In the genomic region with DNA sequence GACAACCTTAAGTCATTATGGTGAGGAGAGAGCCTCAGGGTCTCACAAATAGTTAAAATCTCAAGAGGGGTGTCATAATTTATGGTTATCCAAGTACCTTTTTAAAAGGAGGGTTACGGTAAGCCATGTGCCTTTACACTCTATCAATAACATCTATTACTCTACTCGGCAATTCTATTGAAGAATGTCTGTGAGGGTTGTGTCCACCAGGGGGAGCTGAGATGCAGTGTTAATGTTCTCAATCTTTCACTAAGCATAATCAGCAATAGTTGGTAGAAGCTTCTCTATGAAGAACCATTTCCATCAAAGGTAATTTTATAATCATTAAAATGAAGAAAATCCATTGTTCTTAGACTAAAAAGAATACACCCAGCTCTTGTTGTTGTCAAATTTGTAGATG, we compare ENCODE assay signal across 8 cellular contexts.
A peak's percentile ranks its signal among the peaks of the same experiment; 100 is the strongest.
DNase-seq lines count a peak whose midpoint lies in the region; ATAC-seq and TF ChIP-seq lines count a peak whose summit lies in the region.

No MANE protein-coding gene starts in this region.

- no peak overlapping the region for H3K4me3 ChIP-seq in OCI-LY3 (ENCODE audit: low read length)
- H3K4me3 ChIP-seq in adrenal gland: no peak overlapping the region
- H3K4me3 ChIP-seq in liver (ENCODE audit: low read depth in 1 of 3, low read length in 3 of 3): no peak overlapping the region
- no peak overlapping the region for H3K4me3 ChIP-seq in upper lobe of right lung

- peak overlapping the region; percentile 17; the same call in 1 of the 2 replicates for H3K4me2 ChIP-seq in OCI-LY3 (ENCODE audit: low read length)

- no peak overlapping the region for H3K9ac ChIP-seq in OCI-LY3 (ENCODE audit: low read length)
- H3K9ac ChIP-seq in liver (ENCODE audit: low read depth in 1 of 2, low read length in 2 of 2): no peak overlapping the region

- no peak overlapping the region for H3K27ac ChIP-seq in C4-2B
- no peak overlapping the region for H3K27ac ChIP-seq in OCI-LY3 (ENCODE audit: low read length)
- H3K27ac ChIP-seq in adrenal gland: no peak overlapping the region
- H3K27ac ChIP-seq in liver (ENCODE audit: low read depth in 1 of 2, low read length in 2 of 2): no peak overlapping the region
- no peak overlapping the region for H3K27ac ChIP-seq in upper lobe of right lung

- no peaks in the 10 kb centered on the region for H3K79me2 ChIP-seq in OCI-LY3 (ENCODE audit: low read length)

- TF ChIP-seq CTCF in C4-2B (conservative IDR thresholded peaks at IDR 0.05): peak; percentile 60
- TF ChIP-seq CTCF in OCI-LY3 (IDR thresholded peaks at IDR 0.05; ENCODE audit: low read depth, low read length): peak; percentile 84
- TF ChIP-seq CTCF in adrenal gland (IDR thresholded peaks at IDR 0.05): peak; percentile 42 to 67 (median 56)
- peak; percentile 74 for TF ChIP-seq CTCF in liver (IDR thresholded peaks at IDR 0.05; ENCODE audit: low read depth, low read length, missing input control)
- TF ChIP-seq CTCF in upper lobe of right lung (IDR thresholded peaks at IDR 0.05): peak; percentile 61

- no peaks in the 10 kb centered on the region for H4K20me1 ChIP-seq in OCI-LY3 (ENCODE audit: insufficient read depth, low read length)

- intact Hi-C loops in adrenal gland (cut with DNase I) (loop anchor here in 1 of 2 donors (10.0 kb wide), 1 partner anchor 237 kb away; no protein-coding TSS in a partner anchor), upper lobe of right lung (cut with DNase I) (no loop called here)

- H2AFZ ChIP-seq in OCI-LY3 (ENCODE audit: low read depth, low read length): no peak overlapping the region

- TF ChIP-seq RAD21 in liver (IDR thresholded peaks at IDR 0.05): peak; percentile 77 to 86

- TF ChIP-seq POLR2A in adrenal gland (IDR thresholded peaks at IDR 0.05): no peak

- H3K4me1 ChIP-seq in OCI-LY3 (ENCODE audit: low read length) (peaks cover 7% of the 10 kb centered on the region), adrenal gland (replicated peaks in 1 of 2) (no peaks in the 10 kb centered on the region), liver (ENCODE audit: control insufficient read depth in 4 of 4, insufficient read depth in 4 of 4, low read length in 3 of 4) (peaks cover 0 to 2% (median 0%) of the 10 kb centered on the region in 4 donors), upper lobe of right lung (no peaks in the 10 kb centered on the region)

- DNase-seq in adrenal gland (peak; percentile 19 to 84 (median 49)), upper lobe of right lung (no peak), GOT3 (lab: John Stamatoyannopoulos, UW) (no peak)

- ATAC-seq in GM18870 (IDR thresholded peaks at IDR 0.05; ENCODE audit: unreplicated experiment) (peak; percentile 86), HG03097 (IDR thresholded peaks at IDR 0.05; ENCODE audit: low FRiP score, unreplicated experiment) (peak; percentile 70), upper lobe of right lung (peak; percentile 61)

- no peaks in the 10 kb centered on the region for H3K36me3 ChIP-seq in OCI-LY3 (replicated peaks; ENCODE audit: low read depth, low read length)
- no peaks in the 10 kb centered on the region for H3K36me3 ChIP-seq in adrenal gland (replicated peaks in 1 of 2)
- H3K36me3 ChIP-seq in liver (ENCODE audit: control insufficient read depth in 4 of 4, insufficient read depth in 3 of 4, low read depth in 1 of 4, low read length in 3 of 4): no peaks in the 10 kb centered on the region
- H3K36me3 ChIP-seq in upper lobe of right lung: no peaks in the 10 kb centered on the region

- H3K9me3 ChIP-seq in OCI-LY3 (ENCODE audit: insufficient read depth, low read length) (no peaks in the 10 kb centered on the region), adrenal gland (replicated peaks in 1 of 3) (no peaks in the 10 kb centered on the region), liver (ENCODE audit: control insufficient read depth in 4 of 4, low read length in 3 of 4) (no peaks in the 10 kb centered on the region), upper lobe of right lung (no peaks in the 10 kb centered on the region)

- 24 to 46% (median 42%) methylated on average over 2 of the region's 2 CpGs for WGBS in adrenal gland, 4 donors
- WGBS in liver: 23% methylated on average over 2 of the region's 2 CpGs

- H3K27me3 ChIP-seq in OCI-LY3 (ENCODE audit: low read depth, low read length) (no peaks in the 10 kb centered on the region), adrenal gland (no peaks in the 10 kb centered on the region), liver (ENCODE audit: control insufficient read depth in 4 of 4, insufficient read depth in 4 of 4, low read length in 3 of 4) (no peaks in the 10 kb centered on the region), upper lobe of right lung (no peaks in the 10 kb centered on the region)

TF ChIP-seq in liver, 16 proteins besides CTCF, POLR2A, EP300 and RAD21:
- TF ChIP-seq GABPA (IDR thresholded peaks at IDR 0.05 in 1 of 2, conservative IDR thresholded peaks at IDR 0.05 in 1 of 2): no peak
- TF ChIP-seq, protein P1, sequence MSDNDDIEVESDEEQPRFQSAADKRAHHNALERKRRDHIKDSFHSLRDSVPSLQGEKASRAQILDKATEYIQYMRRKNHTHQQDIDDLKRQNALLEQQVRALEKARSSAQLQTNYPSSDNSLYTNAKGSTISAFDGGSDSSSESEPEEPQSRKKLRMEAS (IDR thresholded peaks at IDR 0.05): no peak
- no peak for TF ChIP-seq HNF4G (IDR thresholded peaks at IDR 0.05)
- TF ChIP-seq FOXA1 (IDR thresholded peaks at IDR 0.05): no peak
- TF ChIP-seq SP1 (IDR thresholded peaks at IDR 0.05): no peak
- TF ChIP-seq, protein P2, sequence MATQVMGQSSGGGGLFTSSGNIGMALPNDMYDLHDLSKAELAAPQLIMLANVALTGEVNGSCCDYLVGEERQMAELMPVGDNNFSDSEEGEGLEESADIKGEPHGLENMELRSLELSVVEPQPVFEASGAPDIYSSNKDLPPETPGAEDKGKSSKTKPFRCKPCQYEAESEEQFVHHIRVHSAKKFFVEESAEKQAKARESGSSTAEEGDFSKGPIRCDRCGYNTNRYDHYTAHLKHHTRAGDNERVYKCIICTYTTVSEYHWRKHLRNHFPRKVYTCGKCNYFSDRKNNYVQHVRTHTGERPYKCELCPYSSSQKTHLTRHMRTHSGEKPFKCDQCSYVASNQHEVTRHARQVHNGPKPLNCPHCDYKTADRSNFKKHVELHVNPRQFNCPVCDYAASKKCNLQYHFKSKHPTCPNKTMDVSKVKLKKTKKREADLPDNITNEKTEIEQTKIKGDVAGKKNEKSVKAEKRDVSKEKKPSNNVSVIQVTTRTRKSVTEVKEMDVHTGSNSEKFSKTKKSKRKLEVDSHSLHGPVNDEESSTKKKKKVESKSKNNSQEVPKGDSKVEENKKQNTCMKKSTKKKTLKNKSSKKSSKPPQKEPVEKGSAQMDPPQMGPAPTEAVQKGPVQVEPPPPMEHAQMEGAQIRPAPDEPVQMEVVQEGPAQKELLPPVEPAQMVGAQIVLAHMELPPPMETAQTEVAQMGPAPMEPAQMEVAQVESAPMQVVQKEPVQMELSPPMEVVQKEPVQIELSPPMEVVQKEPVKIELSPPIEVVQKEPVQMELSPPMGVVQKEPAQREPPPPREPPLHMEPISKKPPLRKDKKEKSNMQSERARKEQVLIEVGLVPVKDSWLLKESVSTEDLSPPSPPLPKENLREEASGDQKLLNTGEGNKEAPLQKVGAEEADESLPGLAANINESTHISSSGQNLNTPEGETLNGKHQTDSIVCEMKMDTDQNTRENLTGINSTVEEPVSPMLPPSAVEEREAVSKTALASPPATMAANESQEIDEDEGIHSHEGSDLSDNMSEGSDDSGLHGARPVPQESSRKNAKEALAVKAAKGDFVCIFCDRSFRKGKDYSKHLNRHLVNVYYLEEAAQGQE (IDR thresholded peaks at IDR 0.05): no peak
- no peak for TF ChIP-seq TAF1 (conservative IDR thresholded peaks at IDR 0.05)
- no peak for TF ChIP-seq EGR1 (IDR thresholded peaks at IDR 0.05; ENCODE audit: low read depth in 2 of 2)
- no peak for TF ChIP-seq RXRA (IDR thresholded peaks at IDR 0.05)
- TF ChIP-seq, protein P3, sequence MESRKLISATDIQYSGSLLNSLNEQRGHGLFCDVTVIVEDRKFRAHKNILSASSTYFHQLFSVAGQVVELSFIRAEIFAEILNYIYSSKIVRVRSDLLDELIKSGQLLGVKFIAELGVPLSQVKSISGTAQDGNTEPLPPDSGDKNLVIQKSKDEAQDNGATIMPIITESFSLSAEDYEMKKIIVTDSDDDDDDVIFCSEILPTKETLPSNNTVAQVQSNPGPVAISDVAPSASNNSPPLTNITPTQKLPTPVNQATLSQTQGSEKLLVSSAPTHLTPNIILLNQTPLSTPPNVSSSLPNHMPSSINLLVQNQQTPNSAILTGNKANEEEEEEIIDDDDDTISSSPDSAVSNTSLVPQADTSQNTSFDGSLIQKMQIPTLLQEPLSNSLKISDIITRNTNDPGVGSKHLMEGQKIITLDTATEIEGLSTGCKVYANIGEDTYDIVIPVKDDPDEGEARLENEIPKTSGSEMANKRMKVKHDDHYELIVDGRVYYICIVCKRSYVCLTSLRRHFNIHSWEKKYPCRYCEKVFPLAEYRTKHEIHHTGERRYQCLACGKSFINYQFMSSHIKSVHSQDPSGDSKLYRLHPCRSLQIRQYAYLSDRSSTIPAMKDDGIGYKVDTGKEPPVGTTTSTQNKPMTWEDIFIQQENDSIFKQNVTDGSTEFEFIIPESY (IDR thresholded peaks at IDR 0.05): no peak
- TF ChIP-seq, protein P4, sequence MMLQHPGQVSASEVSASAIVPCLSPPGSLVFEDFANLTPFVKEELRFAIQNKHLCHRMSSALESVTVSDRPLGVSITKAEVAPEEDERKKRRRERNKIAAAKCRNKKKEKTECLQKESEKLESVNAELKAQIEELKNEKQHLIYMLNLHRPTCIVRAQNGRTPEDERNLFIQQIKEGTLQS (IDR thresholded peaks at IDR 0.05): no peak
- TF ChIP-seq JUND (IDR thresholded peaks at IDR 0.05): no peak
- no peak for TF ChIP-seq YY1 (IDR thresholded peaks at IDR 0.05)
- TF ChIP-seq NR2F2 (IDR thresholded peaks at IDR 0.05): no peak
- TF ChIP-seq FOXA2 (IDR thresholded peaks at IDR 0.05): no peak
- no peak for TF ChIP-seq HNF4A (conservative IDR thresholded peaks at IDR 0.05)

Comparison
In these comparisons a context has a peak if more than half of its experiments do, and no peak if none do; other contexts are left out.
1. DNase-seq: peak in adrenal gland (7 of 7); none in upper lobe of right lung (single experiment) and GOT3 (single experiment).
2. Peak in every context shown above with its lines, with median percentiles within 50 percentile points of each other: CTCF ChIP-seq and ATAC-seq.